ENCODE assay signal across 11 cellular contexts in the genomic region with DNA sequence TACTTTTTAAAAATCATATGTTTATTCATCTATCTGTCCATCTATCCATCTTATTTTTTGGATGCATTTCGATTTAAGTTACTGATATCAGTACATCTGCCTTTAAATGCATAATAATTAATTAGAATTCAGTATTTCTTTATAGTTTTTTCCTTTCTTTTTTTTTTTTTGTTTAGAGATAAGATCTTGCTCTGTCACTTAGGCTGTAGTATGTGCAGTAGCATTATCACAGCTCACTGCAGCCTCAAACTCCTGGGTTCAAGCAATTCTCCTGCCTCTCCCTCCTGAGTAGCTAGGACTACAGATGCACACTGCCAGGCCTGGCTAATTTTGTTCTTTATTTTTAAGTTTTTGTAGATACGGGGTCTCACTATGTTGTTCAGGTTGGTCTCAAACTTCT.
"Had no signal": no experiment of that assay in that cellular context is flagged by ENCODE, and none has a peak within 500 bp of the region (broad histone marks: within the 10 kb centered on the region; RNA-seq: fewer than 3 reads in every experiment).

No MANE protein-coding gene starts in this region.

- H3K27ac Mint-ChIP-seq: GM23338, H9, HFFc6 had no signal

- H3K4me3 Mint-ChIP-seq: GM23338, H9, HFFc6 had no signal

- H3K4me3 ChIP-seq: GM23248, GM23338, HAP-1 had no signal

- H3K4me1 Mint-ChIP-seq: H9 had no signal

- H3K4me2 ChIP-seq: GM23338 had no signal

- ATAC-seq: GM23338, HCT116 had no signal

- FAIRE-seq: H1, H54 had no signal

- DNase-seq: GM23248, GOT3, H7, H9, HCEC 1CT, HFFc6 had no signal

- H3K36me3 ChIP-seq: HAP-1 had no signal

- H3K9me3 ChIP-seq: HAP-1 had no signal

- H3K27ac ChIP-seq: GM23248 had no signal

- H3K9ac ChIP-seq: GM23248 had no signal

- H2AFZ ChIP-seq: GM23248, GM23338 had no signal
